Comparison of ENCODE assay signal across 10 cellular contexts in genomic region chr20:43916875-43917371, GRCh38. TPM values are rescaled to one million over a fixed set of nuclear protein-coding genes. Genes with fewer than 3 reads are reported as not detected.
A peak's percentile ranks its signal among the peaks of the same experiment; 100 is the strongest.
DNase-seq lines count a peak whose midpoint lies in the region; ATAC-seq and TF ChIP-seq lines count a peak whose summit lies in the region.
"Had no signal": no experiment of that assay in that cellular context is flagged by ENCODE, and none has a peak within 500 bp of the region (broad histone marks: within the 10 kb centered on the region; RNA-seq: fewer than 3 reads in every experiment).

No MANE protein-coding gene starts in this region.

- H3K36me3 Mint-ChIP-seq in activated B cell treated with CpG ODN at 0.5 μM for 24 hours (ENCODE audit: low read depth), result no peaks in the 10 kb centered on the region

- POLR2A ChIA-PET in activated B cell treated with CpG ODN at 0.5 μM for 24 hours (lab: Charles Lee), result interaction anchor here (0.6 to 1.1 kb wide), 4 partner anchors 26 to 326 kb away, joined by 3 to 4 read pairs (median 4); partner anchors contain the start of gene IFT52

- H3K27ac Mint-ChIP-seq in activated B cell treated with CpG ODN at 0.5 μM for 24 hours, result no peak overlapping the region

- intact Hi-C loops in activated B cell treated with CpG ODN at 0.5 μM for 24 hours (cut with micrococcal nuclease), result loop anchor here (2.0 to 5.0 kb wide), 2 partner anchors 34 to 165 kb away; no protein-coding TSS in a partner anchor

- H3K4me1 Mint-ChIP-seq in activated B cell treated with CpG ODN at 0.5 μM for 24 hours, result peaks cover 31% of the 10 kb centered on the region

- TF ChIP-seq CTCF in AG09309 (IDR thresholded peaks at IDR 0.05; ENCODE audit: control insufficient read depth, insufficient read depth, low read depth, low read length, missing control alignments) (no peak), activated B cell treated with CpG ODN at 0.5 μM for 24 hours (IDR thresholded peaks at IDR 0.05) (no peak)

- CTCF ChIA-PET in activated B cell treated with CpG ODN at 0.5 μM for 24 hours (lab: Charles Lee), result no interaction called here

- peaks cover 27% of the 10 kb centered on the region for H3K27me3 Mint-ChIP-seq in activated B cell treated with CpG ODN at 0.5 μM for 24 hours

- ATAC-seq in GM18868 (IDR thresholded peaks at IDR 0.05; ENCODE audit: unreplicated experiment), result peak; percentile 61
- ATAC-seq in activated B cell treated with CpG ODN at 0.5 μM for 24 hours (ENCODE audit: low read depth), result peak; percentile 13
- no peak for ATAC-seq in GM21529 (IDR thresholded peaks at IDR 0.05; ENCODE audit: unreplicated experiment)
- ATAC-seq in HG03460 (IDR thresholded peaks at IDR 0.05; ENCODE audit: unreplicated experiment), result no peak
- ATAC-seq in HG03139 (IDR thresholded peaks at IDR 0.05; ENCODE audit: unreplicated experiment), result no peak

- peak overlapping the region; percentile 68 for H3K4me3 Mint-ChIP-seq in activated B cell treated with CpG ODN at 0.5 μM for 24 hours

- H3K4me3 ChIP-seq in AG09309 (ENCODE audit: control insufficient read depth, low read depth, low read length), result peak overlapping the region; percentile 61

- DNase-seq in AG09309 (ENCODE audit: low read depth), result no peak
- DNase-seq in activated B cell treated with CpG ODN at 0.5 μM for 24 hours, result no peak
- peak; percentile 68 for DNase-seq in islet precursor cell
- DNase-seq in HK-2 (ENCODE audit: unreplicated experiment), result no peak
- DNase-seq: right lobe of liver, SHP77 had no signal

- H3K9me3 Mint-ChIP-seq in activated B cell treated with CpG ODN at 0.5 μM for 24 hours, result peaks cover 7% of the 10 kb centered on the region

RNA-seq across cellular contexts. Expression of gene TOX2, which starts 2.3 kb away (rescaled TPM):
- 4.8 and 5.0 TPM in 2 replicates for total RNA-seq in activated B cell treated with CpG ODN at 0.5 μM for 24 hours

Comparison
In these comparisons a context has a peak if more than half of its experiments do, and no peak if none do; other contexts are left out.
1. ATAC-seq: peak in GM18868 (single experiment) and activated B cell treated with CpG ODN at 0.5 μM for 24 hours (single experiment); none in GM21529 (single experiment), HG03460 (single experiment) and HG03139 (single experiment).